8 cellular contexts compared by ENCODE assay signal in the genomic region with DNA sequence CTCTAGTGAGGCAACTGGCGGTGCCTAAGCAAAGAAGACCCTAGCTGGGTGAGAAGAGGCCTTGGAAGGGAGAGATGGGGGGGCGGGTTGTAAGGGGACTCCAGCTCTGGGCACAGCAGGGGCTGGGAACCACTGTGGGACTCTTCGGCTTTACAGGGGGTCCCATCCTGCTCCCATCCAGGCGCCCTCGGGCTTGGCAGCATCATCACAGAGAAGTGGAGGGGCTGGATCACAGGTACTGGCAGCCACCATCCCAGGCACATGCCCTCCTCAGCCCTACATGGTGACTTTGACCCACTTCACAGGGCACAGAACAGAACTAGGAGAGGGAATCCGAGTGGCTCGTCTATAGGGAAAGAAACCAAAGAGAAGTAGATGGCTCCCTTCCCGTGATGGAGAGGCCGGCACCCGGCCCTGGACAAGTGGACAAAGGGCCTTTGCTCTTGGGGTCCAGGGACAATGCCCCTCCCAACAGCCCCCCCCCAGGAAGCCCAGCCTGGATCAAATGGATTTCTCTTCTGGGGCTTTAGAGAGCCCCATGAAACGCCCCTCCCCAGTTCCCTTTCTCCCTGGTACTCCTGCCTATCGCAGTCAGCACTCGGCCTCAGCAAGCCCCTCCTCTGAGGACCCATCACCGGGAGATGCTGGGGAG. TPM values are rescaled to one million over a fixed set of nuclear protein-coding genes. Genes with fewer than 3 reads are reported as not detected.
DNase-seq lines count a peak whose midpoint lies in the region; ATAC-seq and TF ChIP-seq lines count a peak whose summit lies in the region.

No MANE protein-coding gene starts in this region.

- no peak for ATAC-seq in heart left ventricle
- no peak for ATAC-seq in left ventricle myocardium superior
- no peak for ATAC-seq in body of pancreas

- H3K4me1 ChIP-seq in heart left ventricle (peaks cover 1 to 63% (median 41%) of the 10 kb centered on the region in 12 donors), body of pancreas (peaks cover 56% of the 10 kb centered on the region), vagina (peaks cover 60% of the 10 kb centered on the region)

- intact Hi-C loops in heart left ventricle (cut with DNase I): loop anchor here in 1 of 10 donors (5.0 kb wide), 1 partner anchor 82 kb away; no protein-coding TSS in a partner anchor
- intact Hi-C loops in left ventricle myocardium superior (cut with micrococcal nuclease): no loop called here
- intact Hi-C loops in body of pancreas (cut with DNase I): no loop called here
- intact Hi-C loops in vagina (cut with DNase I): no loop called here

- WGBS in heart left ventricle, 4 donors: 43 to 56% (median 51%) methylated on average over 13 to 14 of the region's 14 CpGs
- WGBS in body of pancreas, 2 donors: 28 to 36% methylated on average over 7 to 14 of the region's 14 CpGs

- H3K4me3 Mint-ChIP-seq in mesothelial cell of epicardium: peak overlapping the region; percentile 77

- H3K27me3 Mint-ChIP-seq in mesothelial cell of epicardium (ENCODE audit: low read depth): peaks cover 15% of the 10 kb centered on the region

- no peak for TF ChIP-seq CTCF in heart left ventricle (IDR thresholded peaks at IDR 0.05)
- TF ChIP-seq CTCF in body of pancreas (IDR thresholded peaks at IDR 0.05): no peak
- TF ChIP-seq CTCF in mesothelial cell of epicardium (IDR thresholded peaks at IDR 0.05; ENCODE audit: unreplicated experiment): no peak
- no peak for TF ChIP-seq CTCF in vagina (IDR thresholded peaks at IDR 0.05)

- no peaks in the 10 kb centered on the region for H3K36me3 Mint-ChIP-seq in mesothelial cell of epicardium

- H3K4me1 Mint-ChIP-seq in mesothelial cell of epicardium: peaks cover 31% of the 10 kb centered on the region

- H3K27ac ChIP-seq in heart left ventricle: peak overlapping the region in 11 of 12 donors; percentile 66 to 92 (median 88)
- H3K27ac ChIP-seq in body of pancreas: peak overlapping the region; percentile 83 to 93 (median 92)
- peak overlapping the region; percentile 89 for H3K27ac ChIP-seq in vagina

- no peaks in the 10 kb centered on the region for H3K36me3 ChIP-seq in heart left ventricle
- H3K36me3 ChIP-seq in body of pancreas (replicated peaks in 1 of 2; ENCODE audit: insufficient read depth in 1 of 2, low read depth in 2 of 2): no peaks in the 10 kb centered on the region
- H3K36me3 ChIP-seq in vagina: no peaks in the 10 kb centered on the region

- no peak overlapping the region for H3K27ac Mint-ChIP-seq in mesothelial cell of epicardium

- no peak for DNase-seq in heart left ventricle
- no peak for DNase-seq in left ventricle myocardium superior
- no peak for DNase-seq in body of pancreas
- no peak for DNase-seq in mesothelial cell of epicardium (ENCODE audit: low spot score in 2 of 2, unreplicated experiment in 2 of 2)
- peak in 1 of 2 donors; percentile 89 for DNase-seq in vagina (ENCODE audit: extremely low spot score in 2 of 2)
- no peak for DNase-seq in NCI-H2227 treated with DMSO at 0.1 percent for 48 hours (lab: John Stamatoyannopoulos, UW)
- no peak for DNase-seq in SKM-1 treated with dmso at 0.1 percent for 144 hours (lab: John Stamatoyannopoulos, UW; ENCODE audit: unreplicated experiment)
- DNase-seq in COLO829 (ENCODE audit: low spot score): no peak

- H3K9me3 ChIP-seq in heart left ventricle (no peaks in the 10 kb centered on the region), body of pancreas (no peaks in the 10 kb centered on the region), vagina (no peaks in the 10 kb centered on the region)

- H3K27me3 ChIP-seq in heart left ventricle: peaks cover 0 to 19% (median 0%) of the 10 kb centered on the region in 9 donors
- no peaks in the 10 kb centered on the region for H3K27me3 ChIP-seq in body of pancreas
- H3K27me3 ChIP-seq in vagina: no peaks in the 10 kb centered on the region

- TF ChIP-seq POLR2A in heart left ventricle (IDR thresholded peaks at IDR 0.05): no peak
- TF ChIP-seq POLR2A in body of pancreas (IDR thresholded peaks at IDR 0.05): no peak
- no peak for TF ChIP-seq POLR2A in vagina (IDR thresholded peaks at IDR 0.05)

- H3K9me3 Mint-ChIP-seq in mesothelial cell of epicardium: no peaks in the 10 kb centered on the region

- H3K4me3 ChIP-seq in heart left ventricle: peak overlapping the region; percentile 46 to 96 (median 78)
- peak overlapping the region; percentile 71 to 79 for H3K4me3 ChIP-seq in body of pancreas
- H3K4me3 ChIP-seq in vagina: peak overlapping the region; percentile 76 to 95

RNA-seq across cellular contexts. Expression of gene ECE1, which starts 54.0 kb away (rescaled TPM):
- total RNA-seq in heart left ventricle: 100 to 1,000 TPM in 1 of 9 donors, 10 to 100 TPM in 8; 37.3 to 140 (median 59.4) TPM
- polyA plus RNA-seq in heart left ventricle: 10 to 100 TPM; 38.4 to 61.3 TPM
- total RNA-seq in left ventricle myocardium superior: 43.3 TPM
- total RNA-seq in body of pancreas: 10 to 100 TPM; 79.1 to 83.3 TPM
- total RNA-seq in mesothelial cell of epicardium: 39.3 to 41.8 TPM (median 41.1 TPM) in 3 replicates
- 93.8 TPM for total RNA-seq in vagina
